Comparison of ENCODE assay signal across 1 cellular context in genomic region chr22:31489632-31490495, GRCh38.
TF ChIP-seq lines count a peak whose summit lies in the region.

Gene EIF4ENIF1 (minus strand): TSS chr22:31489842. CDS start chr22:31488718, 1,124 bp downstream.

TF ChIP-seq in HEK293, 187 proteins besides CTCF, POLR2A, EP300 and RAD21 (continued from another document and continues in another):
- TF ChIP-seq ZNF692 (tag by site-specific recombination; IDR thresholded peaks at IDR 0.05) = peak; percentile 86
- TF ChIP-seq ZBTB44 (tag by site-specific recombination; IDR thresholded peaks at IDR 0.05) = peak; percentile 34
- no peak for TF ChIP-seq ZNF701 (tag by site-specific recombination; IDR thresholded peaks at IDR 0.05)
- no peak for TF ChIP-seq OVOL3 (tag by site-specific recombination; IDR thresholded peaks at IDR 0.05)
- 0 out of 2 replicates have a peak, but pooled peaks have one; percentile 50 for TF ChIP-seq IKZF3 (tag by site-specific recombination; IDR thresholded peaks at IDR 0.05)
- no peak; the same call in 1 of the 2 replicates for TF ChIP-seq ZNF2 (tag by site-specific recombination; IDR thresholded peaks at IDR 0.05)
- no peak for TF ChIP-seq ZNF37A (tag by site-specific recombination; IDR thresholded peaks at IDR 0.05)
- TF ChIP-seq ZNF529 (tag by site-specific recombination; IDR thresholded peaks at IDR 0.05; ENCODE audit: insufficient replicate concordance) = no peak
- no peak for TF ChIP-seq ZNF658 (tag by site-specific recombination; IDR thresholded peaks at IDR 0.05)
- no peak for TF ChIP-seq GLI2 (tag by site-specific recombination; IDR thresholded peaks at IDR 0.05; ENCODE audit: borderline replicate concordance, low read depth)
- TF ChIP-seq ZNF416 (tag by site-specific recombination; IDR thresholded peaks at IDR 0.05) = no peak
- no peak for TF ChIP-seq ZNF518A (tag by site-specific recombination; conservative IDR thresholded peaks at IDR 0.05; ENCODE audit: low read depth)
- TF ChIP-seq PRDM2 (tag by site-specific recombination; IDR thresholded peaks at IDR 0.05; ENCODE audit: borderline replicate concordance) = no peak
- no peak for TF ChIP-seq ZNF558 (tag by site-specific recombination; IDR thresholded peaks at IDR 0.05)
- no peak for TF ChIP-seq ZNF664 (tag by site-specific recombination; IDR thresholded peaks at IDR 0.05)
- no peak for TF ChIP-seq ZNF239 (tag by site-specific recombination; IDR thresholded peaks at IDR 0.05)
- TF ChIP-seq ZNF670 (tag by site-specific recombination; IDR thresholded peaks at IDR 0.05; ENCODE audit: low read depth) = no peak
- no peak for TF ChIP-seq ZNF324 (tag by site-specific recombination; IDR thresholded peaks at IDR 0.05)
- no peak for TF ChIP-seq ZNF350 (tag by site-specific recombination; IDR thresholded peaks at IDR 0.05)
- TF ChIP-seq KLF9 (tag by site-specific recombination; IDR thresholded peaks at IDR 0.05; ENCODE audit: low read depth) = peak; percentile 65
- 0 out of 2 replicates have a peak, but pooled peaks have one; percentile 54 for TF ChIP-seq ZSCAN18 (tag by site-specific recombination; IDR thresholded peaks at IDR 0.05)
- TF ChIP-seq ZNF776 (tag by site-specific recombination; IDR thresholded peaks at IDR 0.05; ENCODE audit: borderline replicate concordance) = no peak
- no peak for TF ChIP-seq ZNF280D (tag by site-specific recombination; IDR thresholded peaks at IDR 0.05)
- TF ChIP-seq ZNF10 (tag by site-specific recombination; IDR thresholded peaks at IDR 0.05) = no peak
- no peak for TF ChIP-seq ZNF26 (tag by site-specific recombination; IDR thresholded peaks at IDR 0.05)
- peak; percentile 84 for TF ChIP-seq KLF8 (tag by site-specific recombination; IDR thresholded peaks at IDR 0.05)
- no peak; the same call in 1 of the 2 replicates for TF ChIP-seq ZNF148 (tag by site-specific recombination; IDR thresholded peaks at IDR 0.05; ENCODE audit: borderline replicate concordance)
- TF ChIP-seq KLF1 (tag by site-specific recombination; IDR thresholded peaks at IDR 0.05) = peak; percentile 66
- TF ChIP-seq YY2 (tag by site-specific recombination; IDR thresholded peaks at IDR 0.05) = 0 out of 2 replicates have a peak, but pooled peaks have one; percentile 48
- peak; percentile 82 for TF ChIP-seq EGR2 (tag by site-specific recombination; IDR thresholded peaks at IDR 0.05; ENCODE audit: low read depth)
- no peak for TF ChIP-seq ZFP3 (tag by site-specific recombination; IDR thresholded peaks at IDR 0.05; ENCODE audit: low read depth)
- TF ChIP-seq ZNF391 (tag by site-specific recombination; IDR thresholded peaks at IDR 0.05; ENCODE audit: borderline replicate concordance, low read depth) = 0 out of 2 replicates have a peak, but pooled peaks have one; percentile 39
- no peak for TF ChIP-seq ZNF214 (tag by site-specific recombination; IDR thresholded peaks at IDR 0.05; ENCODE audit: borderline replicate concordance)
- no peak for TF ChIP-seq ZNF302 (tag by site-specific recombination; IDR thresholded peaks at IDR 0.05; ENCODE audit: low read depth)
